In the genomic region with DNA sequence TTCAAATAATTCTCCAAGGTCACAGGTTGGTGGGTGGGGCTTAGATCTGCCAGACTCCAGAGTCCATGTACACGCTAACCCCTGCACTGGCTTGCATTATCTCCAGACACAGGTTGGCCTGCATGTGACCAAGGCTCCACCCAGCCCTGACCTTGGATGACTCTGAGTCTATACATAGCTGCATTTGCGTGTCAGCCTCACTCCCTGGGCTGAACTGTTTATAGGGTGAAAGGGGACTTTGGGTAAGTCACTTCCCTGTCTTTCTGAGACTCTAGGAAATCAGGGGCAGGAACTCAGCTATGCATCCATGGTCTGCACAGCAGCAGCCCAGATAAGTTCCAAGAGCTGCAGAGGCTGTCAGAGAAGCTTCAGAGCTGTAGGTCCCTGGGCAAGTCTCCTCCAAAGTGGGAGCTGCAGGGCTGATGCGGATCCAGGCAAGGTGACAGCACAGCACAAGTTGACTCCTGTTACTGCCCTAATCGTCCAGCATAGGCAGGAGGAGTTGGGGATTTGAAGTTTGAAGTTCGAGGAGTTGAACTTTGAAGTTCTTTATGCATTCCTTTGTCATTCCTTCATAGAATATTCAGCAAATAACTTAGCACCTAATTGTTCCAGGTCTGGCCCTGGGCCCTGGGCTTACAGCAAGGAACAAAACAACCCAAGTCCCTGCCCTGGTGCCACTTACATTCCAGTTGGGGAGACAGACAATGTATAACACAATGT, we compare ENCODE assay signal across 9 cellular contexts. TPM values are rescaled to one million over a fixed set of nuclear protein-coding genes. Genes with fewer than 3 reads are reported as not detected.
DNase-seq lines count a peak whose midpoint lies in the region; ATAC-seq and TF ChIP-seq lines count a peak whose summit lies in the region.
"Had no signal": no experiment of that assay in that cellular context is flagged by ENCODE, and none has a peak within 500 bp of the region (broad histone marks: within the 10 kb centered on the region; RNA-seq: fewer than 3 reads in every experiment).

No MANE protein-coding gene starts in this region.

- ATAC-seq in GM18867 (IDR thresholded peaks at IDR 0.05; ENCODE audit: unreplicated experiment) (peak; percentile 46), HG03064 (IDR thresholded peaks at IDR 0.05; ENCODE audit: low read depth, unreplicated experiment) (peak; percentile 25), thoracic aorta (ENCODE audit: insufficient number of reproducible peaks, low FRiP score, low read depth) (no peak), GM21619 (IDR thresholded peaks at IDR 0.05; ENCODE audit: unreplicated experiment) (no peak)

- no peaks in the 10 kb centered on the region for H3K27me3 ChIP-seq in thoracic aorta (replicated peaks; ENCODE audit: insufficient read depth)
- H3K27me3 ChIP-seq: ovary had no signal

- no peak overlapping the region for H3K4me3 ChIP-seq in thoracic aorta
- H3K4me3 ChIP-seq: ovary had no signal

- no peak for TF ChIP-seq CTCF in thoracic aorta (IDR thresholded peaks at IDR 0.05)

- peak overlapping the region; percentile 73 to 74 for H3K27ac ChIP-seq in thoracic aorta
- H3K27ac ChIP-seq: ovary had no signal

- no peaks in the 10 kb centered on the region for H3K9me3 ChIP-seq in thoracic aorta
- H3K9me3 ChIP-seq: ovary had no signal

- peaks cover 81 to 97% of the 10 kb centered on the region in 2 donors for H3K4me1 ChIP-seq in thoracic aorta (ENCODE audit: control insufficient read depth in 1 of 2, low read depth in 2 of 2)

- DNase-seq in SKM-1 (lab: John Stamatoyannopoulos, UW; ENCODE audit: unreplicated experiment) (peak; percentile 77), germinal center (ENCODE audit: low spot score) (peak; percentile 40), thoracic aorta (ENCODE audit: low spot score) (no peak), cerebellum (ENCODE audit: low spot score) (no peak), NCI-H524 (lab: John Stamatoyannopoulos, UW) (no peak)

- H3K36me3 ChIP-seq in thoracic aorta = no peaks in the 10 kb centered on the region
- H3K36me3 ChIP-seq: ovary had no signal

RNA-seq across cellular contexts. Expression of gene SLC22A5, which starts 53.4 kb away (rescaled TPM):
- 10 to 100 TPM; 24.9 to 30.8 TPM for total RNA-seq in thoracic aorta
- total RNA-seq in cerebellum = 10.4 TPM

Comparison
In these comparisons a context has a peak if more than half of its experiments do, and no peak if none do; other contexts are left out.
1. ATAC-seq: peak in GM18867 (single experiment) and HG03064 (single experiment); none in thoracic aorta (single experiment) and GM21619 (single experiment).
2. DNase-seq: peak in SKM-1 (single experiment) and germinal center (single experiment); none in thoracic aorta (single experiment), cerebellum (single experiment) and NCI-H524 (0 of 2).